ENCODE assay signal across 2 cellular contexts in the genomic region with DNA sequence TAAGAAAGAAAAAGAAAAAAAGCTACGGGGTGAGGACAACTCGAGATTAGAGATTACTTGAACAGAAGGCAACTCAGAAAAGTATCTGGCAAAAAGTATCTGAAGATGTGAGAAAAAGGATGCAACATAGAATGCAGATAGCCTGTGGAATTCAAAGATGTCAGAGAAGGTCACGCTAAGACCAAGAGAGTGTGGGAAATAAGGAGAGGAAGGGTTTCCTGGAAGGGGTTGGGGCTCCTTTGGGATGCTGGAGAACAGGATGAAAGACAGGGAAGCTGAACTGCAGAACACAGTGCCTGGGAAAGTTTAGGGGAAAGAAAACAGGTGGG.
TF ChIP-seq lines count a peak whose summit lies in the region.

No MANE protein-coding gene starts in this region.

TF ChIP-seq in endothelial cell of umbilical vein, 7 proteins besides CTCF, POLR2A, EP300 and RAD21 (continued from another document):
- TF ChIP-seq FOS (IDR thresholded peaks at IDR 0.05; ENCODE audit: borderline replicate concordance, insufficient read depth, low read length) (no peak), EZH2 (IDR thresholded peaks at IDR 0.05; ENCODE audit: borderline replicate concordance, low read depth, low read length, severe bottlenecking) (no peak), POLR2AphosphoS5 (IDR thresholded peaks at IDR 0.05; ENCODE audit: insufficient read depth, low read depth, low read length) (no peak), GATA2 (IDR thresholded peaks at IDR 0.05; ENCODE audit: insufficient read depth, insufficient read length, low read depth, low read length) (no peak), MAX (IDR thresholded peaks at IDR 0.05; ENCODE audit: insufficient read depth, insufficient read length) (no peak), JUN (IDR thresholded peaks at IDR 0.05; ENCODE audit: borderline replicate concordance, insufficient read depth, insufficient read length, low read depth) (no peak)

TF ChIP-seq in neural cell, 6 proteins besides CTCF, POLR2A, EP300 and RAD21:
- TF ChIP-seq REST (IDR thresholded peaks at IDR 0.05; ENCODE audit: borderline replicate concordance) (no peak), EZH2 (IDR thresholded peaks at IDR 0.05; ENCODE audit: borderline replicate concordance, insufficient read depth, low read length, poor library complexity, severe bottlenecking) (no peak), TAF1 (IDR thresholded peaks at IDR 0.05; ENCODE audit: low read depth) (no peak), MXI1 (conservative IDR thresholded peaks at IDR 0.05; ENCODE audit: poor library complexity, severe bottlenecking) (no peak), SMC3 (conservative IDR thresholded peaks at IDR 0.05; ENCODE audit: poor library complexity) (no peak), POLR2AphosphoS5 (IDR thresholded peaks at IDR 0.05) (no peak)
